8 cellular contexts compared by ENCODE assay signal in genomic region chr14:74019743-74020142, GRCh38. TPM values are rescaled to one million over a fixed set of nuclear protein-coding genes. Genes with fewer than 3 reads are reported as not detected.
A peak's percentile ranks its signal among the peaks of the same experiment; 100 is the strongest.
DNase-seq lines count a peak whose midpoint lies in the region; ATAC-seq lines count a peak whose summit lies in the region.

No MANE protein-coding gene starts in this region.

- H3K36me3 Mint-ChIP-seq in activated T-cell treated with anti-CD3 and anti-CD28 coated beads, Interleukin-2, amount 50 U/mL, for 4 hours (ENCODE audit: insufficient read depth): no peaks in the 10 kb centered on the region
- H3K36me3 Mint-ChIP-seq in stimulated activated memory B cell treated with anti-CD40 and anti-IgM and Interleukin-4, amounts not matched to agents 10 μg/mL and 1 μg/mL and 100 μg/mL, for 72 hours: no peaks in the 10 kb centered on the region

- H3K4me3 Mint-ChIP-seq in activated T-cell treated with anti-CD3 and anti-CD28 coated beads, Interleukin-2, amount 50 U/mL, for 4 hours: peak overlapping the region; percentile 93
- H3K4me3 Mint-ChIP-seq in stimulated activated memory B cell treated with anti-CD40 and anti-IgM and Interleukin-4, amounts not matched to agents 10 μg/mL and 1 μg/mL and 100 μg/mL, for 72 hours: peak overlapping the region; percentile 91

- no peaks in the 10 kb centered on the region for H3K27me3 Mint-ChIP-seq in activated T-cell treated with anti-CD3 and anti-CD28 coated beads, Interleukin-2, amount 50 U/mL, for 4 hours (ENCODE audit: low read depth)
- H3K27me3 Mint-ChIP-seq in stimulated activated memory B cell treated with anti-CD40 and anti-IgM and Interleukin-4, amounts not matched to agents 10 μg/mL and 1 μg/mL and 100 μg/mL, for 72 hours: no peaks in the 10 kb centered on the region

- ATAC-seq in activated T-cell treated with anti-CD3 and anti-CD28 coated beads, Interleukin-2, amount 50 U/mL, for 4 hours: no peak
- no peak for ATAC-seq in stimulated activated memory B cell treated with anti-CD40 and anti-IgM and Interleukin-4, amounts not matched to agents 10 μg/mL and 1 μg/mL and 100 μg/mL, for 72 hours
- ATAC-seq in GM21526 (IDR thresholded peaks at IDR 0.05; ENCODE audit: low FRiP score, unreplicated experiment): no peak

- H3K27ac Mint-ChIP-seq in stimulated activated memory B cell treated with anti-CD40 and anti-IgM and Interleukin-4, amounts not matched to agents 10 μg/mL and 1 μg/mL and 100 μg/mL, for 72 hours: peak overlapping the region; percentile 92

- no peak for DNase-seq in activated T-cell treated with anti-CD3 and anti-CD28 coated beads, Interleukin-2, amount 50 U/mL, for 4 hours
- no peak for DNase-seq in activated T-cell treated with anti-CD3 and anti-CD28 coated beads, Interleukin-2, amount 50 U/mL, for 1 hour
- DNase-seq in amniotic epithelial cell (ENCODE audit: low read depth) (peak; percentile 57), inferior parietal cortex (ENCODE audit: extremely low spot score) (peak; percentile 6), SKM-1 (lab: John Stamatoyannopoulos, UW; ENCODE audit: unreplicated experiment) (no peak)
- no peak for DNase-seq in stimulated activated CD8-positive, alpha-beta memory T cell treated with anti-CD3 and anti-CD28 coated beads, Interleukin-4, amount 100 ng/mL, for 48 hours

- H3K4me1 Mint-ChIP-seq in activated T-cell treated with anti-CD3 and anti-CD28 coated beads, Interleukin-2, amount 50 U/mL, for 4 hours (ENCODE audit: low read depth): peaks cover 10% of the 10 kb centered on the region
- H3K4me1 Mint-ChIP-seq in stimulated activated memory B cell treated with anti-CD40 and anti-IgM and Interleukin-4, amounts not matched to agents 10 μg/mL and 1 μg/mL and 100 μg/mL, for 72 hours: peaks cover 16% of the 10 kb centered on the region

- H3K9me3 Mint-ChIP-seq in activated T-cell treated with anti-CD3 and anti-CD28 coated beads, Interleukin-2, amount 50 U/mL, for 4 hours: no peaks in the 10 kb centered on the region
- no peaks in the 10 kb centered on the region for H3K9me3 Mint-ChIP-seq in stimulated activated memory B cell treated with anti-CD40 and anti-IgM and Interleukin-4, amounts not matched to agents 10 μg/mL and 1 μg/mL and 100 μg/mL, for 72 hours

RNA-seq across cellular contexts. Expression of gene BBOF1, which starts 0.6 kb away (rescaled TPM):
- total RNA-seq in activated T-cell treated with anti-CD3 and anti-CD28 coated beads, Interleukin-2, amount 50 U/mL, for 4 hours: 1 to 10 TPM; 1.4 to 1.6 (median 1.5) TPM

RNA-seq across cellular contexts. Expression of gene ENTPD5, which starts 0.7 kb away (rescaled TPM):
- total RNA-seq in activated T-cell treated with anti-CD3 and anti-CD28 coated beads, Interleukin-2, amount 50 U/mL, for 4 hours: 1 to 10 TPM; 5.2 to 6.3 (median 5.9) TPM

Comparison
In these comparisons a context has a peak if more than half of its experiments do, and no peak if none do; other contexts are left out.
1. DNase-seq: peak in amniotic epithelial cell (single experiment) and inferior parietal cortex (single experiment); none in activated T-cell treated with anti-CD3 and anti-CD28 coated beads, Interleukin-2, amount 50 U/mL, for 4 hours (single experiment), activated T-cell treated with anti-CD3 and anti-CD28 coated beads, Interleukin-2, amount 50 U/mL, for 1 hour (single experiment), stimulated activated CD8-positive, alpha-beta memory T cell treated with anti-CD3 and anti-CD28 coated beads, Interleukin-4, amount 100 ng/mL, for 48 hours (single experiment) and SKM-1 (single experiment).